8 cellular contexts compared by ENCODE assay signal in genomic region chr11:119727523-119728081, GRCh38. TPM values are rescaled to one million over a fixed set of nuclear protein-coding genes. Genes with fewer than 3 reads are reported as not detected.
DNase-seq lines count a peak whose midpoint lies in the region; ATAC-seq and TF ChIP-seq lines count a peak whose summit lies in the region.

No MANE protein-coding gene starts in this region.

- no peak for ATAC-seq in natural killer cell
- ATAC-seq in GM21619 (IDR thresholded peaks at IDR 0.05; ENCODE audit: unreplicated experiment): no peak
- ATAC-seq in HG02885 (IDR thresholded peaks at IDR 0.05; ENCODE audit: poor library complexity, unreplicated experiment): no peak

- TF ChIP-seq CTCF in AG09319 (IDR thresholded peaks at IDR 0.05; ENCODE audit: low read depth, low read length) (peak; percentile 12), GM13977 (IDR thresholded peaks at IDR 0.05; ENCODE audit: extremely low read depth, insufficient read depth, missing control alignments) (peak; percentile 45), epithelial cell of proximal tubule (conservative IDR thresholded peaks at IDR 0.05; ENCODE audit: low read depth, low read length) (peak; percentile 29), natural killer cell (IDR thresholded peaks at IDR 0.05) (no peak)

- H3K9me3 Mint-ChIP-seq in T-helper 1 cell treated with Interleukin-12 subunit alpha and Interleukin-12 subunit beta and Interleukin-4 antibody, amounts not matched to agents 30 μg/mL and 1 μg/mL, for 36 hours: no peaks in the 10 kb centered on the region
- H3K9me3 Mint-ChIP-seq in natural killer cell: no peaks in the 10 kb centered on the region

- peaks cover 2% of the 10 kb centered on the region for H3K36me3 Mint-ChIP-seq in T-helper 1 cell treated with Interleukin-12 subunit alpha and Interleukin-12 subunit beta and Interleukin-4 antibody, amounts not matched to agents 30 μg/mL and 1 μg/mL, for 36 hours (ENCODE audit: low read depth)
- no peaks in the 10 kb centered on the region for H3K36me3 Mint-ChIP-seq in natural killer cell

- H3K4me1 Mint-ChIP-seq in T-helper 1 cell treated with Interleukin-12 subunit alpha and Interleukin-12 subunit beta and Interleukin-4 antibody, amounts not matched to agents 30 μg/mL and 1 μg/mL, for 36 hours (ENCODE audit: low read depth): peaks cover 4% of the 10 kb centered on the region
- peaks cover 5 to 34% of the 10 kb centered on the region in 2 donors for H3K4me1 Mint-ChIP-seq in natural killer cell

- peak overlapping the region; percentile 76 for H3K4me3 ChIP-seq in epithelial cell of proximal tubule (ENCODE audit: low read depth, low read length)

- in situ Hi-C loops in GM13977 (cut with MboI; ENCODE audit: low pct_unique_long_range_greater_than_20kb, low sequenced_read_pairs, unreplicated experiment): no loop called here

- H3K27ac Mint-ChIP-seq in T-helper 1 cell treated with Interleukin-12 subunit alpha and Interleukin-12 subunit beta and Interleukin-4 antibody, amounts not matched to agents 30 μg/mL and 1 μg/mL, for 36 hours: no peak overlapping the region
- peak overlapping the region in 1 of 2 donors; percentile 77 for H3K27ac Mint-ChIP-seq in natural killer cell

- peaks cover 71% of the 10 kb centered on the region for H3K27me3 Mint-ChIP-seq in T-helper 1 cell treated with Interleukin-12 subunit alpha and Interleukin-12 subunit beta and Interleukin-4 antibody, amounts not matched to agents 30 μg/mL and 1 μg/mL, for 36 hours (ENCODE audit: low read depth)
- H3K27me3 Mint-ChIP-seq in natural killer cell (ENCODE audit: low read depth in 2 of 2): peaks cover 35 to 39% of the 10 kb centered on the region in 2 donors

- DNase-seq in AG09319 (ENCODE audit: extremely low read depth, low read depth) (no peak), GM13977 (ENCODE audit: low spot score) (peak; percentile 73), epithelial cell of proximal tubule (ENCODE audit: low read depth) (no peak), natural killer cell (no peak), AML-193 (lab: John Stamatoyannopoulos, UW) (no peak)

- intact Hi-C loops in natural killer cell (cut with micrococcal nuclease): loop anchor here (2.0 kb wide), 2 partner anchors 37 to 53 kb away; no protein-coding TSS in a partner anchor

- H3K4me3 Mint-ChIP-seq in T-helper 1 cell treated with Interleukin-12 subunit alpha and Interleukin-12 subunit beta and Interleukin-4 antibody, amounts not matched to agents 30 μg/mL and 1 μg/mL, for 36 hours: peak overlapping the region; percentile 88
- H3K4me3 Mint-ChIP-seq in natural killer cell: peak overlapping the region; percentile 94

RNA-seq across cellular contexts. Expression of gene NECTIN1, which starts 1.4 kb away (rescaled TPM):
- 4.7 and 6.6 TPM in 2 replicates for total RNA-seq in epithelial cell of proximal tubule
- total RNA-seq in natural killer cell: 10 to 100 TPM in 1 of 3 donors, 1 to 10 TPM in 2; 5.8 to 18.8 (median 7.8) TPM
